8 cellular contexts compared by ENCODE assay signal in genomic region chr6:148559848-148560433, GRCh38.
A peak's percentile ranks its signal among the peaks of the same experiment; 100 is the strongest.
DNase-seq lines count a peak whose midpoint lies in the region; ATAC-seq, FAIRE-seq and TF ChIP-seq lines count a peak whose summit lies in the region.

No MANE protein-coding gene starts in this region.

- ATAC-seq in HG02610 (IDR thresholded peaks at IDR 0.05; ENCODE audit: unreplicated experiment) (peak; percentile 87), HG03095 (IDR thresholded peaks at IDR 0.05; ENCODE audit: unreplicated experiment) (no peak)

- DNase-seq in GM12864 (ENCODE audit: low read depth) (no peak), NCI-H1417 (lab: John Stamatoyannopoulos, UW) (peak; percentile 75 to 96 (median 95)), bronchial epithelial cell (ENCODE audit: low read depth) (peak; percentile 17), inferior parietal cortex (ENCODE audit: extremely low spot score) (peak; percentile 80)
- peak; percentile 66 for DNase-seq in stimulated activated CD4-positive, alpha-beta T cell treated with anti-CD3 and anti-CD28 coated beads, Interleukin-12 subunit alpha, Interleukin-12 subunit beta, amount 100 ng/mL, for 4 hours

- H3K4me3 ChIP-seq in GM12864 (ENCODE audit: low read depth, low read length) (peak overlapping the region; percentile 34; the same call in 1 of the 2 replicates), WI38 (ENCODE audit: low read depth, low read length) (peak overlapping the region; percentile 57), bronchial epithelial cell (ENCODE audit: low read depth, low read length) (peak overlapping the region; percentile 35)

- FAIRE-seq in bronchial epithelial cell (lab: Jason Lieb, UNC) = no peak

- no peaks in the 10 kb centered on the region for H3K36me3 ChIP-seq in bronchial epithelial cell (ENCODE audit: control insufficient read depth, insufficient read depth, low read length)

- H3K27me3 ChIP-seq in bronchial epithelial cell (ENCODE audit: control insufficient read depth, insufficient read depth, low read length) = no peaks in the 10 kb centered on the region

- peak; percentile 92 for TF ChIP-seq CTCF in GM12864 (IDR thresholded peaks at IDR 0.05; ENCODE audit: low read depth, low read length, missing control alignments)
- peak; percentile 89 for TF ChIP-seq CTCF in WI38 (IDR thresholded peaks at IDR 0.05; ENCODE audit: low read depth, low read length)
- TF ChIP-seq CTCF in bronchial epithelial cell (IDR thresholded peaks at IDR 0.05; ENCODE audit: insufficient read depth, low read length, severe bottlenecking) = peak; percentile 92
